ENCODE assay signal across 8 cellular contexts in the genomic region with DNA sequence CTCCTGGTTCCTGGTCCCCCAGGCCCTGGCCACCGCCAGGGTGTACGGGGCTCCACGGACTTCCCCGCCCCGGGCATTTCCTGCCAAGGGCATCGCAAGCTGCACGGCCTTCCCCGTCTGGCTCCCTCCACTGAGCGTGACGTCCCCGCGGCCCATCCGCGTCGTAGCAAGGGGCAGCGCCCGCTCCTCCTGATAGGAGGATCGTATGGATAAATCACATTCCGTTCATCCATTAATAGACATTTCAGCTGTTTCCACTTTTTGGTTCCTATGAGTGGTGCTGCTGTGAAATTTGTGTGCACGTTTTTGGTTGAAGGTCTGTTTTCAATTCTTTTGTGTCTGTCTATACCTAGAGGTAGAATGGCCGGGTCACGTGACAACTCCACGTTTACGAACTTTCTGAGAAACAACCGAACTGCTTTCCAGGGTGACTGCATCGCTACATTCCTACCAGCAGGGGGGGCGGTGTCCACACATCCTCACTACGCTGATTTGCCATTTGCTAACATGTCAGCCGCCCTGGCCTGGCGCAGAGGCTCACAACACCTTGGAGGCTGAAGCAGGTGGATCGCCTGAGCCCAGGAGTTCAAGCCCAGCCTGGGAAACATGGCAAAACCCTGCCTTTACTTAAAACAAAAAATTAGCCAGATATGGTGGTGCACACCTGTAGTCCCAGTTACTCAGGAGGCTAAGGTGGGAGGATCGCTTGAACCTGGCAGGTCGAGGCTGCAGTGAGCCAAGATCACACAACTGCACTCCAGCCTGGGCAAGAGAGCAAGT.
DNase-seq lines count a peak whose midpoint lies in the region; ATAC-seq and TF ChIP-seq lines count a peak whose summit lies in the region.

No MANE protein-coding gene starts in this region.

- no peak overlapping the region for H3K4me3 ChIP-seq in WERI-Rb-1 (ENCODE audit: low read depth, low read length)

- peak; percentile 91 for TF ChIP-seq CTCF in WERI-Rb-1 (IDR thresholded peaks at IDR 0.05; ENCODE audit: low read depth, low read length)

- DNase-seq in NCI-H524 (lab: John Stamatoyannopoulos, UW) (peak; percentile 24 to 60), NCI-H524 treated with DMSO at 0.1 percent for 48 hours (lab: John Stamatoyannopoulos, UW) (no peak), NCI-H1694 treated with DMSO at 0.1 percent for 48 hours (lab: John Stamatoyannopoulos, UW) (peak; percentile 29), WERI-Rb-1 (peak; percentile 78), T47D (ENCODE audit: low read depth in 1 of 2, low spot score in 1 of 2) (peak; percentile 92 to 96), iris pigment epithelial cell (ENCODE audit: low read depth) (peak; percentile 59)
- peak; percentile 70 for DNase-seq in stimulated activated CD4-positive, alpha-beta T cell treated with anti-CD3 and anti-CD28 coated beads, Interleukin-2, amount 100 ng/mL, for 4 hours (ENCODE audit: low read depth)

- H3K36me3 ChIP-seq in WERI-Rb-1, result peaks cover 9% of the 10 kb centered on the region; the same call in 1 of the 2 replicates

- no peak overlapping the region for H3K27ac ChIP-seq in WERI-Rb-1

- no peaks in the 10 kb centered on the region for H3K9me3 ChIP-seq in WERI-Rb-1 (ENCODE audit: severe bottlenecking)

- H3K27me3 ChIP-seq in WERI-Rb-1 (ENCODE audit: insufficient read depth, low read depth, severe bottlenecking), result no peaks in the 10 kb centered on the region

- no peak for ATAC-seq in HG02852 (IDR thresholded peaks at IDR 0.05; ENCODE audit: unreplicated experiment)

- in situ Hi-C loops in T47D (cut with HindIII; ENCODE audit: low pct_unique_long_range_greater_than_20kb, low sequenced_read_pairs), result no loop called here
